ENCODE assay signal across 8 cellular contexts in genomic region chr17:36486204-36487194, GRCh38. TPM values are rescaled to one million over a fixed set of nuclear protein-coding genes. Genes with fewer than 3 reads are reported as not detected.
DNase-seq lines count a peak whose midpoint lies in the region; ATAC-seq and TF ChIP-seq lines count a peak whose summit lies in the region.

Gene ZNHIT3, plus strand, starts transcription at chr17:36486681. Its CDS starts 19 bp downstream, at chr17:36486700.

- no peaks in the 10 kb centered on the region for H3K9me3 Mint-ChIP-seq in activated T-cell treated with anti-CD3 and anti-CD28 coated beads, Interleukin-2, amount 50 U/mL, for 24 hours

- peaks cover 58% of the 10 kb centered on the region for H3K4me1 Mint-ChIP-seq in activated T-cell treated with anti-CD3 and anti-CD28 coated beads, Interleukin-2, amount 50 U/mL, for 24 hours (ENCODE audit: low read depth)

- H3K27me3 ChIP-seq in muscle layer of colon (ENCODE audit: control insufficient read depth in 1 of 2, insufficient read depth in 2 of 2, low read length in 2 of 2), result peaks cover 0 to 10% of the 10 kb centered on the region in 2 donors

- peak within 1 kb of the TSS; percentile 98 for H3K4me3 Mint-ChIP-seq in activated T-cell treated with anti-CD3 and anti-CD28 coated beads, Interleukin-2, amount 50 U/mL, for 24 hours

- peaks cover 28% of the 10 kb centered on the region for H3K4me1 ChIP-seq in muscle layer of colon (ENCODE audit: insufficient read depth, low read length)

- peak within 1 kb of the TSS; percentile 79 to 94 for H3K4me3 ChIP-seq in muscle layer of colon (ENCODE audit: low read depth in 1 of 2, low read length in 2 of 2)

- H3K27ac Mint-ChIP-seq in activated T-cell treated with anti-CD3 and anti-CD28 coated beads, Interleukin-2, amount 50 U/mL, for 24 hours, result peak within 1 kb of the TSS; percentile 99

- DNase-seq in DMS53 (lab: John Stamatoyannopoulos, UW), result peak; percentile 95
- peak; percentile 91 for DNase-seq in KG1 (lab: John Stamatoyannopoulos, UW)
- DNase-seq in activated T-cell treated with anti-CD3 and anti-CD28 coated beads, Interleukin-2, amount 50 U/mL, for 24 hours, result peak; percentile 89
- DNase-seq in stimulated activated CD8-positive, alpha-beta memory T cell treated with anti-CD3 and anti-CD28 coated beads, Interleukin-7, amount 100 ng/mL, for 1 hour (ENCODE audit: low read depth in 2 of 2), result peak; percentile 71 to 81

- peaks cover 32% of the 10 kb centered on the region for H3K36me3 Mint-ChIP-seq in activated T-cell treated with anti-CD3 and anti-CD28 coated beads, Interleukin-2, amount 50 U/mL, for 24 hours (ENCODE audit: low read depth)

- peak within 1 kb of the TSS; percentile 82 for H3K27ac ChIP-seq in muscle layer of colon (ENCODE audit: low read depth, low read length)

- no peaks in the 10 kb centered on the region for H3K9me3 ChIP-seq in muscle layer of colon (ENCODE audit: low read length)

- peak within 1 kb of the TSS; percentile 84 for H3K9ac ChIP-seq in muscle layer of colon (ENCODE audit: low read length)

- H3K27me3 Mint-ChIP-seq in activated T-cell treated with anti-CD3 and anti-CD28 coated beads, Interleukin-2, amount 50 U/mL, for 24 hours, result peaks cover 11% of the 10 kb centered on the region

- ATAC-seq in GM21737 (IDR thresholded peaks at IDR 0.05; ENCODE audit: unreplicated experiment) (peak; percentile 89), esophagus mucosa (peak; percentile 94)

- no peaks in the 10 kb centered on the region for H3K36me3 ChIP-seq in muscle layer of colon (ENCODE audit: insufficient read depth, low read length)

TF ChIP-seq in PFSK-1, 5 proteins besides CTCF, POLR2A, EP300 and RAD21:
- TF ChIP-seq POLR2AphosphoS5 (IDR thresholded peaks at IDR 0.05; ENCODE audit: low read depth, low read length) (no peak; the same call in 1 of the 2 replicates), FOXP2 (optimal IDR thresholded peaks at IDR 0.05; ENCODE audit: borderline replicate concordance, extremely low read depth, extremely low read length, insufficient read depth) (peak; percentile 97), TAF1 (IDR thresholded peaks at IDR 0.05; ENCODE audit: borderline replicate concordance, insufficient read depth, low read length) (peak; percentile 53; the same call in 1 of the 2 replicates), SIN3A (IDR thresholded peaks at IDR 0.05; ENCODE audit: borderline replicate concordance, insufficient read depth, low read length) (peak; percentile 13; the same call in 1 of the 2 replicates), REST (IDR thresholded peaks at IDR 0.05; ENCODE audit: insufficient read depth in 1 of 2, low read depth in 2 of 2, low read length in 2 of 2) (peak in 1 of 2 experiments; percentile 71; a peak in 3 of 4 replicates)
TF ChIP-seq in PFSK-1: peak in this region for 4.

RNA-seq across cellular contexts. Expression of gene ZNHIT3, which starts in this region (rescaled TPM):
- polyA plus RNA-seq in PFSK-1 (2012; ENCODE audit: insufficient read length, low read depth), result 29.0 TPM
- 24.4 TPM for total RNA-seq in esophagus mucosa

Comparison
In these comparisons a context has a peak if more than half of its experiments do, and no peak if none do; other contexts are left out.
1. Peak in every context shown above with its lines: DNase-seq, ATAC-seq, H3K4me3 ChIP-seq and H3K27ac ChIP-seq.